ENCODE assay signal across 15 cellular contexts in genomic region chr1:78071696-78072095, GRCh38. TPM values are rescaled to one million over a fixed set of nuclear protein-coding genes. Genes with fewer than 3 reads are reported as not detected.
DNase-seq lines count a peak whose midpoint lies in the region; ATAC-seq and TF ChIP-seq lines count a peak whose summit lies in the region.
"Had no signal": no experiment of that assay in that cellular context is flagged by ENCODE, and none has a peak within 500 bp of the region (broad histone marks: within the 10 kb centered on the region; RNA-seq: fewer than 3 reads in every experiment).

No MANE protein-coding gene starts in this region.

- H3K9me1 ChIP-seq in IMR-90 (ENCODE audit: insufficient read depth, low read length): peaks cover 5% of the 10 kb centered on the region; the same call in 1 of the 2 replicates

- no peak overlapping the region for H4K5ac ChIP-seq in IMR-90 (ENCODE audit: low read depth, low read length)

- no TSS peak for BruUV-seq in IMR-90 (replicated peaks; lab: Mats Ljungman, UMichigan)

- H2AFZ ChIP-seq in IMR-90 (replicated peaks; ENCODE audit: low read length, poor library complexity): no peak overlapping the region

- no peak overlapping the region for H3K4me2 ChIP-seq in IMR-90 (ENCODE audit: low read depth, low read length)

- no peak overlapping the region for H4K8ac ChIP-seq in IMR-90 (ENCODE audit: low read depth in 2 of 2, low read length in 2 of 2)

- H3K4me3 ChIP-seq in heart left ventricle (no peak overlapping the region), IMR-90 (ENCODE audit: insufficient read depth, low read depth, low read length) (no peak overlapping the region), epithelial cell of esophagus (ENCODE audit: low read length) (no peak overlapping the region), gastrocnemius medialis (no peak overlapping the region)
- H3K4me3 ChIP-seq: HAP-1 had no signal

- H4K20me1 ChIP-seq in IMR-90 (ENCODE audit: insufficient read depth, low read length): no peaks in the 10 kb centered on the region

- no peaks in the 10 kb centered on the region for H3K79me1 ChIP-seq in IMR-90 (ENCODE audit: low read depth in 1 of 2, low read length in 2 of 2)

- DNase-seq in heart left ventricle (no peak), left cardiac atrium (no peak), IMR-90 (no peak), epithelial cell of esophagus (ENCODE audit: low read depth) (peak; percentile 90), gastrocnemius medialis (no peak), GF-D8 (lab: John Stamatoyannopoulos, UW) (no peak)
- DNase-seq: MV-4-11, NCI-H1436 treated with DMSO at 0.1 percent for 48 hours, NCI-H226, NCI-H526 treated with DMSO at 0.1 percent for 48 hours, OCI-M1 had no signal

- dilution Hi-C loops in IMR-90 (cut with HindIII; ENCODE audit: low sequenced_read_pairs, unreplicated experiment): no loop called here

- H4K91ac ChIP-seq in IMR-90 (ENCODE audit: insufficient read depth, low read depth, low read length): no peak overlapping the region

- WGBS in heart left ventricle, 4 donors: 79 to 92% (median 81%) methylated on average over 5 of the region's 5 CpGs
- WGBS in IMR-90 (ENCODE audit: extremely low coverage in 2 of 2, insufficient read length in 1 of 2), 2 experiments: no CpG with 5 or more reads among the region's 5 CpGs

- TF ChIP-seq POLR2A in heart left ventricle (IDR thresholded peaks at IDR 0.05): no peak
- no peak for TF ChIP-seq POLR2A in IMR-90 (IDR thresholded peaks at IDR 0.05; ENCODE audit: low read depth, low read length)
- TF ChIP-seq POLR2A in gastrocnemius medialis (IDR thresholded peaks at IDR 0.05): no peak

- H2BK15ac ChIP-seq in IMR-90 (ENCODE audit: low read depth, low read length): no peak overlapping the region; the same call in 2 of the 3 replicates

- peak overlapping the region; percentile 52; the same call in 1 of the 2 replicates for H2BK120ac ChIP-seq in IMR-90 (ENCODE audit: low read depth, low read length)

- CTCF ChIA-PET in IMR-90 (lab: Yijun Ruan, JAX): interaction anchor here (0.6 to 1.4 kb wide), 2 partner anchors 43 to 1901 kb away, joined by 3 to 4 read pairs; no protein-coding TSS in a partner anchor

- no peak overlapping the region for H3K9ac ChIP-seq in IMR-90 (ENCODE audit: low read depth, low read length)

- in situ Hi-C loops in IMR-90 (cut with MboI; ENCODE audit: low sequenced_read_pairs) (no loop called here), gastrocnemius medialis (cut with MboI; ENCODE audit: low sequenced_read_pairs in 4 of 4) (no loop called here)

- intact Hi-C loops in heart left ventricle (cut with DNase I): no loop called here
- intact Hi-C loops in left cardiac atrium (cut with DNase I): no loop called here
- intact Hi-C loops in IMR-90 (cut with micrococcal nuclease): no loop called here
- intact Hi-C loops in gastrocnemius medialis (cut with DNase I; ENCODE audit: low total_unique reads): no loop called here

- peak overlapping the region; percentile 57 for H2BK20ac ChIP-seq in IMR-90 (ENCODE audit: low read depth, low read length)

- no peak overlapping the region for H2BK5ac ChIP-seq in IMR-90 (ENCODE audit: low read depth, low read length, poor library complexity, severe bottlenecking)

- H3K27ac ChIP-seq in heart left ventricle: peak overlapping the region in 8 of 12 donors; percentile 53 to 90 (median 68)
- H3K27ac ChIP-seq in IMR-90 (ENCODE audit: insufficient read depth, low read length): no peak overlapping the region
- H3K27ac ChIP-seq in gastrocnemius medialis: peak overlapping the region in 3 of 4 donors; percentile 81 to 86 (median 82)
- H3K27ac ChIP-seq: C4-2B had no signal

- 0 out of 2 replicates have a peak overlapping the region, but pooled peaks have one; percentile 13 for H3K14ac ChIP-seq in IMR-90 (replicated peaks; ENCODE audit: low read depth, low read length)

- no peak overlapping the region; the same call in 1 of the 2 replicates for H3K18ac ChIP-seq in IMR-90 (ENCODE audit: low read depth, low read length)

- H3K4ac ChIP-seq in IMR-90 (ENCODE audit: low read depth, low read length): peak overlapping the region; percentile 24; the same call in 1 of the 2 replicates

- no peaks in the 10 kb centered on the region for H3K27me3 ChIP-seq in heart left ventricle
- no peaks in the 10 kb centered on the region for H3K27me3 ChIP-seq in IMR-90 (ENCODE audit: control insufficient read depth, insufficient read depth, low read length)
- H3K27me3 ChIP-seq in gastrocnemius medialis: no peaks in the 10 kb centered on the region

- no peak for TF ChIP-seq RAD21 in IMR-90 (IDR thresholded peaks at IDR 0.05; ENCODE audit: low read length)

- H3K36me3 ChIP-seq in heart left ventricle: no peaks in the 10 kb centered on the region
- H3K36me3 ChIP-seq in IMR-90 (ENCODE audit: control insufficient read depth, insufficient read depth, low read length): no peaks in the 10 kb centered on the region
- H3K36me3 ChIP-seq in gastrocnemius medialis: no peaks in the 10 kb centered on the region
- H3K36me3 ChIP-seq: HAP-1 had no signal

- ATAC-seq in heart left ventricle (no peak), left cardiac atrium (no peak), IMR-90 (ENCODE audit: low read depth) (no peak), gastrocnemius medialis (no peak), GM21360 (IDR thresholded peaks at IDR 0.05; ENCODE audit: unreplicated experiment) (no peak), HG03175 (IDR thresholded peaks at IDR 0.05; ENCODE audit: unreplicated experiment) (no peak)

- H3K23ac ChIP-seq in IMR-90 (ENCODE audit: low read depth, low read length): no peak overlapping the region

- peaks cover 0 to 57% (median 15%) of the 10 kb centered on the region in 12 donors for H3K4me1 ChIP-seq in heart left ventricle
- H3K4me1 ChIP-seq in IMR-90 (ENCODE audit: control insufficient read depth, insufficient read depth, low read length): peaks cover 1% of the 10 kb centered on the region; the same call in 1 of the 2 replicates
- H3K4me1 ChIP-seq in gastrocnemius medialis: peaks cover 25 to 55% of the 10 kb centered on the region in 2 donors
- H3K4me1 ChIP-seq: HAP-1 had no signal

- TF ChIP-seq CTCF in heart left ventricle (IDR thresholded peaks at IDR 0.05) (no peak), IMR-90 (conservative IDR thresholded peaks at IDR 0.05; ENCODE audit: low read depth, low read length) (no peak), epithelial cell of esophagus (IDR thresholded peaks at IDR 0.05; ENCODE audit: insufficient read depth, low read depth, low read length, missing control alignments) (no peak), gastrocnemius medialis (IDR thresholded peaks at IDR 0.05 in 4 of 5, conservative IDR thresholded peaks at IDR 0.05 in 1 of 5) (no peak)

- H2AK5ac ChIP-seq in IMR-90 (ENCODE audit: low read depth, low read length): peak overlapping the region; percentile 1; the same call in 1 of the 2 replicates

- H3K9me3 ChIP-seq in heart left ventricle (no peaks in the 10 kb centered on the region), IMR-90 (ENCODE audit: control insufficient read depth, insufficient read depth, low read length) (no peaks in the 10 kb centered on the region), gastrocnemius medialis (no peaks in the 10 kb centered on the region)
- H3K9me3 ChIP-seq: HAP-1 had no signal

- POLR2A ChIA-PET in IMR-90 (lab: Charles Lee; ENCODE audit: unreplicated experiment): no interaction called here

- H2AK9ac ChIP-seq in IMR-90 (replicated peaks; ENCODE audit: low read depth, low read length, poor library complexity): no peak overlapping the region

- no peak overlapping the region for H3K56ac ChIP-seq in IMR-90 (ENCODE audit: extremely low read depth, insufficient read depth, low read length)

TF ChIP-seq in IMR-90, 13 proteins besides CTCF, POLR2A, EP300 and RAD21:
- TF ChIP-seq ELK1 (IDR thresholded peaks at IDR 0.05; ENCODE audit: borderline replicate concordance, low read depth, low read length): no peak
- TF ChIP-seq MAFK (IDR thresholded peaks at IDR 0.05; ENCODE audit: low read depth, low read length): no peak
- no peak for TF ChIP-seq USF2 (IDR thresholded peaks at IDR 0.05; ENCODE audit: low read depth, low read length)
- no peak for TF ChIP-seq NFE2L2 (IDR thresholded peaks at IDR 0.05; ENCODE audit: low read depth, low read length)
- TF ChIP-seq MXI1 (IDR thresholded peaks at IDR 0.05; ENCODE audit: borderline replicate concordance, low read depth, low read length): no peak
- no peak for TF ChIP-seq RCOR1 (IDR thresholded peaks at IDR 0.05; ENCODE audit: insufficient replicate concordance, low read length)
- no peak for TF ChIP-seq MAZ (IDR thresholded peaks at IDR 0.05; ENCODE audit: borderline replicate concordance, low read depth, low read length)
- TF ChIP-seq RFX5 (IDR thresholded peaks at IDR 0.05; ENCODE audit: low read depth, low read length): no peak
- TF ChIP-seq CHD1 (IDR thresholded peaks at IDR 0.05; ENCODE audit: low read depth, low read length): no peak
- TF ChIP-seq CEBPB (IDR thresholded peaks at IDR 0.05; ENCODE audit: low read depth, low read length): no peak
- no peak for TF ChIP-seq FOS (IDR thresholded peaks at IDR 0.05; ENCODE audit: low read depth, low read length)
- no peak for TF ChIP-seq BHLHE40 (IDR thresholded peaks at IDR 0.05; ENCODE audit: low read depth, low read length)
- TF ChIP-seq SMC3 (IDR thresholded peaks at IDR 0.05; ENCODE audit: low read depth, low read length): no peak

RNA-seq across cellular contexts. Expression of gene GIPC2, which starts 25.9 kb away (rescaled TPM):
- total RNA-seq in heart left ventricle (1 to 10 TPM in 8 of 9 donors, under 1 TPM in 1; 0.99 to 4.0 (median 2.8) TPM), left cardiac atrium (1 to 10 TPM; 1.9 to 3.1 TPM), IMR-90 (2012; rRNA removed) (0.18 and 0.28 TPM in 2 replicates), gastrocnemius medialis (1 to 10 TPM in 3 of 4 donors, under 1 TPM in 1; 0.67 to 1.5 (median 1.3) TPM)
- polyA plus RNA-seq in heart left ventricle (1 to 10 TPM; 1.3 to 2.5 TPM), IMR-90 (2012; rRNA removed) (0.06 and 0.07 TPM in 2 replicates)
- 0.01 and 0.04 TPM in 2 replicates for polyA plus RNA-seq in IMR-90 (2012; cell fraction: cytosol; rRNA removed)
- polyA plus RNA-seq in IMR-90 (2012; cell fraction: nucleus; rRNA removed; ENCODE audit: low replicate concordance): not detected in 2 replicates
